In genomic region chr2:197277726-197278259, GRCh38 we compare ENCODE assay signal across 23 cellular contexts. TPM values are rescaled to one million over a fixed set of nuclear protein-coding genes. Genes with fewer than 3 reads are reported as not detected.
DNase-seq lines count a peak whose midpoint lies in the region; ATAC-seq and TF ChIP-seq lines count a peak whose summit lies in the region.
"Had no signal": no experiment of that assay in that cellular context is flagged by ENCODE, and none has a peak within 500 bp of the region (broad histone marks: within the 10 kb centered on the region; RNA-seq: fewer than 3 reads in every experiment).

No MANE protein-coding gene starts in this region.

- peaks cover 85% of the 10 kb centered on the region for H3K4me1 Mint-ChIP-seq in activated T-cell treated with anti-CD3 and anti-CD28 coated beads, Interleukin-2, amount 50 U/mL, for 72 hours (ENCODE audit: low read depth)
- H3K4me1 Mint-ChIP-seq in T-helper 17 cell (peaks cover 65% of the 10 kb centered on the region), glutamatergic neuron (ENCODE audit: low read depth, unreplicated experiment) (peaks cover 19% of the 10 kb centered on the region)
- H3K4me1 Mint-ChIP-seq in stimulated activated naive CD8-positive, alpha-beta T cell treated with anti-CD3 and anti-CD28 coated beads, Interleukin-15, amount 100 ng/mL, for 72 hours: peaks cover 91% of the 10 kb centered on the region

- H3K4me3 Mint-ChIP-seq in activated T-cell treated with anti-CD3 and anti-CD28 coated beads, Interleukin-2, amount 50 U/mL, for 72 hours: no peak overlapping the region
- peak overlapping the region; percentile 41 for H3K4me3 Mint-ChIP-seq in T-helper 17 cell
- no peak overlapping the region for H3K4me3 Mint-ChIP-seq in glutamatergic neuron (ENCODE audit: unreplicated experiment)
- no peak overlapping the region for H3K4me3 Mint-ChIP-seq in stimulated activated naive CD8-positive, alpha-beta T cell treated with anti-CD3 and anti-CD28 coated beads, Interleukin-15, amount 100 ng/mL, for 72 hours
- H3K4me3 Mint-ChIP-seq: H9, nephron progenitor cell had no signal

- no peak for TF ChIP-seq CTCF in glutamatergic neuron (IDR thresholded peaks at IDR 0.05; ENCODE audit: partially characterized antibody, unreplicated experiment)

- ATAC-seq in activated T-cell treated with anti-CD3 and anti-CD28 coated beads, Interleukin-2, amount 50 U/mL, for 72 hours (replicated peaks in 1 of 2): no peak
- ATAC-seq in T-helper 17 cell (no peak), HG03439 (IDR thresholded peaks at IDR 0.05; ENCODE audit: unreplicated experiment) (no peak), HG02970 (IDR thresholded peaks at IDR 0.05; ENCODE audit: low FRiP score, unreplicated experiment) (no peak)
- no peak for ATAC-seq in stimulated activated naive CD8-positive, alpha-beta T cell treated with anti-CD3 and anti-CD28 coated beads, Interleukin-15, amount 100 ng/mL, for 72 hours
- ATAC-seq: heart left ventricle, left cardiac atrium, sciatic nerve had no signal

- H3K9me3 ChIP-seq in T-helper 17 cell (ENCODE audit: control insufficient read depth, low read length, poor library complexity, severe bottlenecking): no peaks in the 10 kb centered on the region
- H3K9me3 ChIP-seq: heart left ventricle, Peyer's patch, SJCRH30 had no signal

- no peaks in the 10 kb centered on the region for H3K27me3 Mint-ChIP-seq in activated T-cell treated with anti-CD3 and anti-CD28 coated beads, Interleukin-2, amount 50 U/mL, for 72 hours (ENCODE audit: low read depth)
- H3K27me3 Mint-ChIP-seq in T-helper 17 cell (no peaks in the 10 kb centered on the region), glutamatergic neuron (ENCODE audit: unreplicated experiment) (peaks cover 1% of the 10 kb centered on the region)
- H3K27me3 Mint-ChIP-seq in stimulated activated naive CD8-positive, alpha-beta T cell treated with anti-CD3 and anti-CD28 coated beads, Interleukin-15, amount 100 ng/mL, for 72 hours: no peaks in the 10 kb centered on the region

- no peak for DNase-seq in activated T-cell treated with anti-CD3 and anti-CD28 coated beads, Interleukin-2, amount 50 U/mL, for 72 hours
- DNase-seq in activated T-cell treated with anti-CD3 and anti-CD28 coated beads for 4 hours (no peak), T-helper 17 cell (no peak), glutamatergic neuron (no peak)
- DNase-seq in stimulated activated naive CD8-positive, alpha-beta T cell treated with anti-CD3 and anti-CD28 coated beads, Interleukin-15, amount 100 ng/mL, for 72 hours: no peak
- DNase-seq: activated CD4-positive, CD25-positive, alpha-beta regulatory T cell; activated gamma-delta T cell treated with Interleukin-2 at 50 U/mL for 16 hours; aorta; central memory CD4-positive, alpha-beta T cell; H9; heart left ventricle; left cardiac atrium; mesenchymal stem cell; NCI-H1436; NCI-H510A; nephron progenitor cell; Peyer's patch; SJCRH30; stimulated activated CD4-positive, alpha-beta T cell treated with anti-CD3 and anti-CD28 coated beads, Interleukin-15, amount 100 ng/mL, for 24 hours; T-helper 9 cell had no signal

- peaks cover 0 to 9% of the 10 kb centered on the region in 2 donors for H3K36me3 Mint-ChIP-seq in activated T-cell treated with anti-CD3 and anti-CD28 coated beads, Interleukin-2, amount 50 U/mL, for 72 hours (ENCODE audit: insufficient read depth in 2 of 2)
- peaks cover 7% of the 10 kb centered on the region for H3K36me3 Mint-ChIP-seq in T-helper 17 cell (ENCODE audit: low read depth)
- no peaks in the 10 kb centered on the region for H3K36me3 Mint-ChIP-seq in glutamatergic neuron (ENCODE audit: unreplicated experiment)

- peak overlapping the region; percentile 83 for H3K27ac Mint-ChIP-seq in activated T-cell treated with anti-CD3 and anti-CD28 coated beads, Interleukin-2, amount 50 U/mL, for 72 hours
- H3K27ac Mint-ChIP-seq in T-helper 17 cell: peak overlapping the region; percentile 99
- peak overlapping the region; percentile 0 for H3K27ac Mint-ChIP-seq in glutamatergic neuron (ENCODE audit: unreplicated experiment)
- H3K27ac Mint-ChIP-seq in stimulated activated naive CD8-positive, alpha-beta T cell treated with anti-CD3 and anti-CD28 coated beads, Interleukin-15, amount 100 ng/mL, for 72 hours: peak overlapping the region; percentile 5 to 7
- H3K27ac Mint-ChIP-seq: H9, nephron progenitor cell had no signal

- no peaks in the 10 kb centered on the region for H3K9me3 Mint-ChIP-seq in activated T-cell treated with anti-CD3 and anti-CD28 coated beads, Interleukin-2, amount 50 U/mL, for 72 hours
- peaks cover 4% of the 10 kb centered on the region for H3K9me3 Mint-ChIP-seq in glutamatergic neuron (ENCODE audit: unreplicated experiment)
- no peaks in the 10 kb centered on the region for H3K9me3 Mint-ChIP-seq in stimulated activated naive CD8-positive, alpha-beta T cell treated with anti-CD3 and anti-CD28 coated beads, Interleukin-15, amount 100 ng/mL, for 72 hours
- H3K9me3 Mint-ChIP-seq: H9, nephron progenitor cell had no signal

RNA-seq across cellular contexts. Expression of gene ANKRD44, which starts 32.8 kb away (rescaled TPM):
- total RNA-seq in activated T-cell treated with anti-CD3 and anti-CD28 coated beads, Interleukin-2, amount 50 U/mL, for 72 hours: 100 to 1,000 TPM; 114 to 141 TPM
- total RNA-seq in T-helper 17 cell: 100 to 1,000 TPM; 232 to 246 TPM
- 12.0 TPM for total RNA-seq in glutamatergic neuron (ENCODE audit: unreplicated experiment)

Comparison
In these comparisons a context has a peak if more than half of its experiments do, and no peak if none do; other contexts are left out.
1. H3K27ac Mint-ChIP-seq: peak in every context shown above with its lines; median percentile 99 in T-helper 17 cell; 83 in activated T-cell treated with anti-CD3 and anti-CD28 coated beads, Interleukin-2, amount 50 U/mL, for 72 hours; 6 in stimulated activated naive CD8-positive, alpha-beta T cell treated with anti-CD3 and anti-CD28 coated beads, Interleukin-15, amount 100 ng/mL, for 72 hours; 0 in glutamatergic neuron.